ENCODE assay signal across 8 cellular contexts in the genomic region with DNA sequence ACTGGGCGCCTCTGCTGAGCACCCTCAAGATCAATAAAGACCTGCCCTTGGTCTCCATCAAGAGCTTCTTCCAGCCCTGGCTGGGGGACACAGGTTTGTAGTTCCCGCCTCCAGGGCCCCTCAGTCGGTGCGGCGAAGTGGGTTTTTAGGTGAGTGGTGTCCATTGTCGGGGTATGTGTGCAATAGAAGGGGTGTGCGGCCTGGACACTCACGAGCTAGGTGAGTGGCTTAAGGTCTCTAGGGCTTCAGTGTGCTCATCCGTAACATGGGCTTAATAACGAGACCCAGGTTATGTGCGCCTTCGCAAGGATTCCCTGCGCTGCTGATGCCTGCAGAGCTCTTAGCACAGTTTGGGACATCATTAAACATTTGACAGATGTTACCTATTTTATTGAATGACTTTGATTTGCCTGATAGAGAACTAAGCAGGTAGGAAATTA. TPM values are rescaled to one million over a fixed set of nuclear protein-coding genes. Genes with fewer than 3 reads are reported as not detected.
DNase-seq lines count a peak whose midpoint lies in the region; ATAC-seq and TF ChIP-seq lines count a peak whose summit lies in the region.

No MANE protein-coding gene starts in this region.

- peak; percentile 1 for ATAC-seq in central memory CD8-positive, alpha-beta T cell (replicated peaks; ENCODE audit: extremely low read depth, poor library complexity, severe bottlenecking)
- no peak for ATAC-seq in GM18858 (IDR thresholded peaks at IDR 0.05; ENCODE audit: unreplicated experiment)

- no peaks in the 10 kb centered on the region; the same call in 1 of the 2 replicates for H3K27me3 Mint-ChIP-seq in HFFc6 (ENCODE audit: insufficient read depth)
- no peaks in the 10 kb centered on the region for H3K27me3 Mint-ChIP-seq in central memory CD8-positive, alpha-beta T cell

- intact Hi-C loops in uterus (cut with DNase I; ENCODE audit: low total_unique reads): no loop called here

- peaks cover 16% of the 10 kb centered on the region for H3K4me1 Mint-ChIP-seq in HFFc6 (ENCODE audit: low read depth)
- H3K4me1 Mint-ChIP-seq in central memory CD8-positive, alpha-beta T cell: peaks cover 37% of the 10 kb centered on the region

- DNase-seq in NCI-H146 (lab: John Stamatoyannopoulos, UW) (peak; percentile 67), NCI-H146 treated with DMSO at 0.1 percent for 48 hours (lab: John Stamatoyannopoulos, UW; ENCODE audit: unreplicated experiment) (no peak), HFFc6 (no peak), NCI-H2227 (lab: John Stamatoyannopoulos, UW; ENCODE audit: unreplicated experiment) (peak; percentile 49), medulla oblongata (ENCODE audit: extremely low spot score) (peak; percentile 10), uterus (peak in 1 of 2 donors; percentile 18)
- no peak for DNase-seq in central memory CD8-positive, alpha-beta T cell (ENCODE audit: low spot score in 2 of 2)

- no peaks in the 10 kb centered on the region for H3K9me3 ChIP-seq in uterus

- no peaks in the 10 kb centered on the region for H3K36me3 ChIP-seq in uterus

- TF ChIP-seq CTCF in HFFc6 (IDR thresholded peaks at IDR 0.05) (no peak), uterus (IDR thresholded peaks at IDR 0.05) (no peak)

- H3K9me3 Mint-ChIP-seq in HFFc6: no peaks in the 10 kb centered on the region
- H3K9me3 Mint-ChIP-seq in central memory CD8-positive, alpha-beta T cell: no peaks in the 10 kb centered on the region

- peaks cover 4% of the 10 kb centered on the region; the same call in 1 of the 2 replicates for H3K36me3 Mint-ChIP-seq in HFFc6 (ENCODE audit: low read depth)
- H3K36me3 Mint-ChIP-seq in central memory CD8-positive, alpha-beta T cell (ENCODE audit: insufficient read depth): peaks cover 16% of the 10 kb centered on the region

- H3K4me3 ChIP-seq in uterus: peak overlapping the region; percentile 74 to 83

- H3K27ac Mint-ChIP-seq in HFFc6: peak overlapping the region; percentile 70
- no peak overlapping the region for H3K27ac Mint-ChIP-seq in central memory CD8-positive, alpha-beta T cell (ENCODE audit: low read depth)

- no peak overlapping the region; the same call in 1 of the 2 replicates for H3K4me3 Mint-ChIP-seq in HFFc6
- no peak overlapping the region for H3K4me3 Mint-ChIP-seq in central memory CD8-positive, alpha-beta T cell

- peak overlapping the region; percentile 85 to 86 for H3K27ac ChIP-seq in uterus

- H3K27me3 ChIP-seq in uterus: no peaks in the 10 kb centered on the region

- no peaks in the 10 kb centered on the region for H3K4me1 ChIP-seq in uterus

- TF ChIP-seq POLR2A in uterus (IDR thresholded peaks at IDR 0.05): no peak

RNA-seq across cellular contexts. Expression of a gene that starts 0.7 kb away (rescaled TPM):
- 10 to 100 TPM; 19.4 to 27.5 (median 23.6) TPM for total RNA-seq in HFFc6 (2021; fragmentation: NEBNext Ultra II Directional; extraction: Animal tissue kit (Norgen Biotek cat#: 25700))
- total RNA-seq in uterus: 10 to 100 TPM in 3 of 4 donors, 1 to 10 TPM in 1; 8.7 to 59.3 (median 26.7) TPM

Comparison
In these comparisons a context has a peak if more than half of its experiments do, and no peak if none do; other contexts are left out.
1. DNase-seq: peak in NCI-H146 (single experiment), NCI-H2227 (single experiment) and medulla oblongata (single experiment); none in NCI-H146 treated with DMSO at 0.1 percent for 48 hours (single experiment), HFFc6 (single experiment) and central memory CD8-positive, alpha-beta T cell (0 of 2).